ENCODE assay signal across 1 cellular context in genomic region chr20:37313546-37314091, GRCh38.
TF ChIP-seq lines count a peak whose summit lies in the region.

No MANE protein-coding gene starts in this region.

TF ChIP-seq in HCT116, 20 proteins besides CTCF, POLR2A, EP300 and RAD21:
- no peak for TF ChIP-seq SP1 (IDR thresholded peaks at IDR 0.05; ENCODE audit: low read depth)
- no peak for TF ChIP-seq ZNF274 (IDR thresholded peaks at IDR 0.05; ENCODE audit: low read depth, low read length)
- TF ChIP-seq CBX3 (IDR thresholded peaks at IDR 0.05; ENCODE audit: low read depth), result no peak
- TF ChIP-seq ZBTB33 (IDR thresholded peaks at IDR 0.05; ENCODE audit: extremely low read depth, insufficient replicate concordance, low read length), result no peak
